ENCODE assay signal across 14 cellular contexts in genomic region chr20:54250691-54251090, GRCh38. TPM values are rescaled to one million over a fixed set of nuclear protein-coding genes. Genes with fewer than 3 reads are reported as not detected.
DNase-seq lines count a peak whose midpoint lies in the region; ATAC-seq, FAIRE-seq and TF ChIP-seq lines count a peak whose summit lies in the region.
"Had no signal": no experiment of that assay in that cellular context is flagged by ENCODE, and none has a peak within 500 bp of the region (broad histone marks: within the 10 kb centered on the region; RNA-seq: fewer than 3 reads in every experiment).

No MANE protein-coding gene starts in this region.

- BruUV-seq in PC-9 (replicated peaks; lab: Mats Ljungman, UMichigan) = no TSS peak

- ATAC-seq in A549 = peak; percentile 47 to 60; a peak in 3 of 6 replicates
- no peak for ATAC-seq in HG03196 (IDR thresholded peaks at IDR 0.05; ENCODE audit: unreplicated experiment)
- ATAC-seq: CD8-positive, alpha-beta T cell; HCT116 had no signal

- H3K79me2 ChIP-seq in PC-9 (ENCODE audit: low read depth) = no peaks in the 10 kb centered on the region

- no peak overlapping the region for H3K27ac ChIP-seq in A549
- peak overlapping the region; percentile 50 for H3K27ac ChIP-seq in PC-9
- H3K27ac ChIP-seq: HL-60 had no signal

- no peak overlapping the region for H3K4me3 ChIP-seq in A549
- H3K4me3 ChIP-seq in PC-9 = peak overlapping the region; percentile 28; the same call in 1 of the 2 replicates
- H3K4me3 ChIP-seq in epithelial cell of esophagus (ENCODE audit: low read length) = no peak overlapping the region

- intact Hi-C loops in PC-9 (cut with micrococcal nuclease; ENCODE audit: unreplicated experiment) = no loop called here

- no peaks in the 10 kb centered on the region for H4K20me1 ChIP-seq in PC-9 (ENCODE audit: insufficient read depth)

- no peaks in the 10 kb centered on the region for H3K9me2 ChIP-seq in PC-9 (ENCODE audit: insufficient read depth)

- CTCF ChIA-PET in A549 (lab: Yijun Ruan, JAX) (interaction anchor here (0.7 kb wide), 1 partner anchor 492 kb away, joined by 3 read pairs; no protein-coding TSS in a partner anchor), PC-9 (lab: Charles Lee) (no interaction called here)

- no peaks in the 10 kb centered on the region for H3K9me3 ChIP-seq in A549
- H3K9me3 ChIP-seq in PC-9 (ENCODE audit: insufficient read depth, low read depth) = no peaks in the 10 kb centered on the region

- TF ChIP-seq EP300 in A549 (IDR thresholded peaks at IDR 0.05) = no peak

- TF ChIP-seq CTCF in A549 (IDR thresholded peaks at IDR 0.05) (no peak), PC-9 (conservative IDR thresholded peaks at IDR 0.05) (no peak), epithelial cell of esophagus (IDR thresholded peaks at IDR 0.05; ENCODE audit: insufficient read depth, low read depth, low read length, missing control alignments) (no peak)

- H3K27me3 ChIP-seq in PC-9 (ENCODE audit: insufficient read depth, low read depth) = no peaks in the 10 kb centered on the region

- FAIRE-seq in A549 (lab: Jason Lieb, UNC) = no peak

- 50% methylated on average over 4 of the region's 10 CpGs for WGBS in A549 (ENCODE audit: missing lambda C conversion rate)

- H3K4me2 ChIP-seq in A549 (peak overlapping the region; percentile 21; the same call in 2 of the 3 replicates), PC-9 (peak overlapping the region; percentile 50)

- no peaks in the 10 kb centered on the region for H3K4me1 ChIP-seq in A549
- H3K4me1 ChIP-seq in PC-9 (replicated peaks; ENCODE audit: insufficient read depth) = peaks cover 25% of the 10 kb centered on the region

- TF ChIP-seq POLR2A in A549 (IDR thresholded peaks at IDR 0.05; ENCODE audit: low read length) = no peak

- no peak for TF ChIP-seq RAD21 in A549 (conservative IDR thresholded peaks at IDR 0.05 in 1 of 2, IDR thresholded peaks at IDR 0.05 in 1 of 2)

- POLR2A ChIA-PET in A549 (lab: Yijun Ruan, JAX) (no interaction called here), PC-9 (lab: Charles Lee; ENCODE audit: unreplicated experiment) (no interaction called here)

- DNase-seq in A549 (ENCODE audit: low read depth in 1 of 2, low spot score in 1 of 2) (no peak), DMS53 (lab: John Stamatoyannopoulos, UW) (peak; percentile 54), PC-9 (peak; percentile 25 to 79), epithelial cell of esophagus (ENCODE audit: low read depth) (peak; percentile 14), NCI-H526 (lab: John Stamatoyannopoulos, UW) (no peak), AG08396 (ENCODE audit: low spot score) (no peak), T-helper 1 cell (no peak)
- DNase-seq: CD8-positive, alpha-beta T cell; EL; KBM-7; NCI-H1105 had no signal

- H3F3A ChIP-seq in PC-9 (ENCODE audit: insufficient read depth, low read depth) = peaks cover 11% of the 10 kb centered on the region; the same call in 1 of the 2 replicates

- H2AFZ ChIP-seq in PC-9 = peak overlapping the region; percentile 9; the same call in 1 of the 2 replicates

- no peaks in the 10 kb centered on the region for H3K36me3 ChIP-seq in PC-9 (ENCODE audit: low read depth)

TF ChIP-seq in A549, 52 proteins besides CTCF, POLR2A, EP300 and RAD21:
- no peak for TF ChIP-seq GATA3 (IDR thresholded peaks at IDR 0.05; ENCODE audit: borderline replicate concordance)
- TF ChIP-seq FOXS1 (CRISPR knock-in tag; IDR thresholded peaks at IDR 0.05) = no peak
- TF ChIP-seq USF2 (IDR thresholded peaks at IDR 0.05) = no peak
- no peak for TF ChIP-seq SMC3 (IDR thresholded peaks at IDR 0.05)
- TF ChIP-seq RFX5 (IDR thresholded peaks at IDR 0.05) = no peak
- TF ChIP-seq ESRRA (IDR thresholded peaks at IDR 0.05; ENCODE audit: borderline replicate concordance, low read length) = no peak
- TF ChIP-seq KDM5A (IDR thresholded peaks at IDR 0.05) = no peak
- no peak for TF ChIP-seq SREBF2 (IDR thresholded peaks at IDR 0.05)
- TF ChIP-seq JUNB (IDR thresholded peaks at IDR 0.05) = no peak
- no peak for TF ChIP-seq EHMT2 (IDR thresholded peaks at IDR 0.05; ENCODE audit: low read depth)
- no peak for TF ChIP-seq MYC (IDR thresholded peaks at IDR 0.05; ENCODE audit: borderline replicate concordance, low read length)
- no peak for TF ChIP-seq NPAS2 (CRISPR knock-in tag; IDR thresholded peaks at IDR 0.05; ENCODE audit: borderline replicate concordance)
- TF ChIP-seq RARB (CRISPR knock-in tag; IDR thresholded peaks at IDR 0.05) = no peak
- TF ChIP-seq BCL3 (IDR thresholded peaks at IDR 0.05) = no peak
- no peak for TF ChIP-seq ELK1 (IDR thresholded peaks at IDR 0.05; ENCODE audit: low read depth, low read length)
- no peak for TF ChIP-seq REST (IDR thresholded peaks at IDR 0.05)
- no peak for TF ChIP-seq HOXB13 (CRISPR knock-in tag; IDR thresholded peaks at IDR 0.05; ENCODE audit: low read depth)
- no peak for TF ChIP-seq MAZ (IDR thresholded peaks at IDR 0.05; ENCODE audit: borderline replicate concordance, low read depth, low read length)
- TF ChIP-seq HES2 (IDR thresholded peaks at IDR 0.05) = no peak

RNA-seq across cellular contexts. Expression of gene PFDN4, which starts 42.8 kb away (rescaled TPM):
- polyA plus RNA-seq in A549 (2011; rRNA removed) (78.7 and 146 TPM in 2 replicates), A549 (2017; fragmentation: RNase III; extraction: RNeasy Plus Mini Kit Qiagen cat#74134 plus additional on column Dnase treatment) (140 to 155 TPM (median 149 TPM) in 3 replicates)
- polyA plus RNA-seq in A549 (2012; cell fraction: cytosol; rRNA removed) = 41.3 and 60.1 TPM in 2 replicates
- 6.3 and 11.7 TPM in 2 replicates for polyA plus RNA-seq in A549 (2012; cell fraction: nucleus; rRNA removed)
- polyA minus RNA-seq in A549 (2011; rRNA and poly(A)+ RNA removed) = 3.5 and 13.3 TPM in 2 replicates
- total RNA-seq in PC-9 (2021) = 44.1 and 49.5 TPM in 2 replicates

Comparison
In these comparisons a context has a peak if more than half of its experiments do, and no peak if none do; other contexts are left out.
1. DNase-seq: peak in DMS53 (single experiment), PC-9 (2 of 2) and epithelial cell of esophagus (single experiment); none in A549 (0 of 2), NCI-H526 (0 of 2), AG08396 (single experiment) and T-helper 1 cell (0 of 5).